ENCODE assay signal across 1 cellular context in genomic region chr15:45586990-45587860, GRCh38.
TF ChIP-seq lines count a peak whose summit lies in the region.

A gene with protein sequence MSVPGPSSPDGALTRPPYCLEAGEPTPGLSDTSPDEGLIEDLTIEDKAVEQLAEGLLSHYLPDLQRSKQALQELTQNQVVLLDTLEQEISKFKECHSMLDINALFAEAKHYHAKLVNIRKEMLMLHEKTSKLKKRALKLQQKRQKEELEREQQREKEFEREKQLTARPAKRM (plus strand): TSS chr15:45587379. CDS start chr15:45587444, 65 bp downstream.

TF ChIP-seq in HepG2, 621 proteins besides CTCF, POLR2A, EP300 and RAD21 (continued from another document and continues in another):
- TF ChIP-seq PAWR (CRISPR knock-in tag; IDR thresholded peaks at IDR 0.05; ENCODE audit: borderline replicate concordance), result no peak
- TF ChIP-seq ZNF12 (CRISPR knock-in tag; IDR thresholded peaks at IDR 0.05), result peak; percentile 58; the same call in 1 of the 2 replicates
- no peak for TF ChIP-seq ZNF432 (CRISPR knock-in tag; IDR thresholded peaks at IDR 0.05; ENCODE audit: borderline replicate concordance)
- TF ChIP-seq ZNF550 (CRISPR knock-in tag; IDR thresholded peaks at IDR 0.05; ENCODE audit: borderline replicate concordance), result peak; percentile 93; the same call in 1 of the 2 replicates
- TF ChIP-seq HNF1A (IDR thresholded peaks at IDR 0.05; ENCODE audit: low read depth), result peak; percentile 24; the same call in 1 of the 2 replicates
- TF ChIP-seq HNF1A (CRISPR knock-in tag; IDR thresholded peaks at IDR 0.05; ENCODE audit: borderline replicate concordance), result peak; percentile 87
- no peak for TF ChIP-seq NFRKB (IDR thresholded peaks at IDR 0.05)
- 0 out of 2 replicates have a peak, but pooled peaks have one; percentile 63 for TF ChIP-seq ERF (CRISPR knock-in tag; IDR thresholded peaks at IDR 0.05)
- TF ChIP-seq ZFP37 (CRISPR knock-in tag; IDR thresholded peaks at IDR 0.05; ENCODE audit: borderline replicate concordance), result peak; percentile 54; the same call in 1 of the 2 replicates
- TF ChIP-seq LCORL (IDR thresholded peaks at IDR 0.05), result no peak
- TF ChIP-seq LCORL (CRISPR knock-in tag; IDR thresholded peaks at IDR 0.05), result peak; percentile 90
- no peak for TF ChIP-seq ZNF780A (CRISPR knock-in tag; IDR thresholded peaks at IDR 0.05)
- peak; percentile 94 for TF ChIP-seq RNF2 (conservative IDR thresholded peaks at IDR 0.05; ENCODE audit: low read depth)
- TF ChIP-seq, protein P1, sequence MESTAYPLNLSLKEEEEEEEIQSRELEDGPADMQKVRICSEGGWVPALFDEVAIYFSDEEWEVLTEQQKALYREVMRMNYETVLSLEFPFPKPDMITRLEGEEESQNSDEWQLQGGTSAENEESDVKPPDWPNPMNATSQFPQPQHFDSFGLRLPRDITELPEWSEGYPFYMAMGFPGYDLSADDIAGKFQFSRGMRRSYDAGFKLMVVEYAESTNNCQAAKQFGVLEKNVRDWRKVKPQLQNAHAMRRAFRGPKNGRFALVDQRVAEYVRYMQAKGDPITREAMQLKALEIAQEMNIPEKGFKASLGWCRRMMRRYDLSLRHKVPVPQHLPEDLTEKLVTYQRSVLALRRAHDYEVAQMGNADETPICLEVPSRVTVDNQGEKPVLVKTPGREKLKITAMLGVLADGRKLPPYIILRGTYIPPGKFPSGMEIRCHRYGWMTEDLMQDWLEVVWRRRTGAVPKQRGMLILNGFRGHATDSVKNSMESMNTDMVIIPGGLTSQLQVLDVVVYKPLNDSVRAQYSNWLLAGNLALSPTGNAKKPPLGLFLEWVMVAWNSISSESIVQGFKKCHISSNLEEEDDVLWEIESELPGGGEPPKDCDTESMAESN (CRISPR knock-in tag; conservative IDR thresholded peaks at IDR 0.05), result peak; percentile 96
- TF ChIP-seq ZFP62 (CRISPR knock-in tag; IDR thresholded peaks at IDR 0.05), result no peak
- no peak for TF ChIP-seq GPN1 (CRISPR knock-in tag; IDR thresholded peaks at IDR 0.05; ENCODE audit: borderline replicate concordance)
- peak; percentile 93 for TF ChIP-seq ZFX (CRISPR knock-in tag; IDR thresholded peaks at IDR 0.05; ENCODE audit: low read depth)
- TF ChIP-seq U2AF1 (optimal IDR thresholded peaks at IDR 0.05; ENCODE audit: low read depth, low read length), result peak; percentile 38
- TF ChIP-seq HOXA5 (CRISPR knock-in tag; IDR thresholded peaks at IDR 0.05), result peak; percentile 86
- TF ChIP-seq CHD4 (IDR thresholded peaks at IDR 0.05; ENCODE audit: borderline replicate concordance, low read length), result no peak
- TF ChIP-seq MXI1 (IDR thresholded peaks at IDR 0.05; ENCODE audit: borderline replicate concordance, low read depth, low read length), result peak; percentile 64; the same call in 1 of the 3 replicates
- peak; percentile 93; the same call in 1 of the 2 replicates for TF ChIP-seq ZNF782 (CRISPR knock-in tag; IDR thresholded peaks at IDR 0.05; ENCODE audit: borderline replicate concordance)
- TF ChIP-seq, protein P2, sequence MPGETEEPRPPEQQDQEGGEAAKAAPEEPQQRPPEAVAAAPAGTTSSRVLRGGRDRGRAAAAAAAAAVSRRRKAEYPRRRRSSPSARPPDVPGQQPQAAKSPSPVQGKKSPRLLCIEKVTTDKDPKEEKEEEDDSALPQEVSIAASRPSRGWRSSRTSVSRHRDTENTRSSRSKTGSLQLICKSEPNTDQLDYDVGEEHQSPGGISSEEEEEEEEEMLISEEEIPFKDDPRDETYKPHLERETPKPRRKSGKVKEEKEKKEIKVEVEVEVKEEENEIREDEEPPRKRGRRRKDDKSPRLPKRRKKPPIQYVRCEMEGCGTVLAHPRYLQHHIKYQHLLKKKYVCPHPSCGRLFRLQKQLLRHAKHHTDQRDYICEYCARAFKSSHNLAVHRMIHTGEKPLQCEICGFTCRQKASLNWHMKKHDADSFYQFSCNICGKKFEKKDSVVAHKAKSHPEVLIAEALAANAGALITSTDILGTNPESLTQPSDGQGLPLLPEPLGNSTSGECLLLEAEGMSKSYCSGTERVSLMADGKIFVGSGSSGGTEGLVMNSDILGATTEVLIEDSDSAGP (CRISPR knock-in tag; IDR thresholded peaks at IDR 0.05; ENCODE audit: borderline replicate concordance), result peak; percentile 94
- peak; percentile 96 for TF ChIP-seq ZNF501 (CRISPR knock-in tag; IDR thresholded peaks at IDR 0.05)
- TF ChIP-seq ZNF33B (CRISPR knock-in tag; IDR thresholded peaks at IDR 0.05), result peak; percentile 78; the same call in 1 of the 2 replicates
- TF ChIP-seq PITX1 (CRISPR knock-in tag; IDR thresholded peaks at IDR 0.05), result no peak; the same call in 1 of the 2 replicates
- TF ChIP-seq MTERF4 (CRISPR knock-in tag; IDR thresholded peaks at IDR 0.05), result peak; percentile 98
- TF ChIP-seq PHF5A (CRISPR knock-in tag; IDR thresholded peaks at IDR 0.05; ENCODE audit: low read depth, unreplicated experiment), result no peak
- no peak for TF ChIP-seq ZNF207 (IDR thresholded peaks at IDR 0.05; ENCODE audit: borderline replicate concordance)
- TF ChIP-seq, protein P3, sequence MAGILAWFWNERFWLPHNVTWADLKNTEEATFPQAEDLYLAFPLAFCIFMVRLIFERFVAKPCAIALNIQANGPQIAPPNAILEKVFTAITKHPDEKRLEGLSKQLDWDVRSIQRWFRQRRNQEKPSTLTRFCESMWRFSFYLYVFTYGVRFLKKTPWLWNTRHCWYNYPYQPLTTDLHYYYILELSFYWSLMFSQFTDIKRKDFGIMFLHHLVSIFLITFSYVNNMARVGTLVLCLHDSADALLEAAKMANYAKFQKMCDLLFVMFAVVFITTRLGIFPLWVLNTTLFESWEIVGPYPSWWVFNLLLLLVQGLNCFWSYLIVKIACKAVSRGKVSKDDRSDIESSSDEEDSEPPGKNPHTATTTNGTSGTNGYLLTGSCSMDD (CRISPR knock-in tag; IDR thresholded peaks at IDR 0.05), result no peak
- peak; percentile 86; the same call in 1 of the 2 replicates for TF ChIP-seq ZNF761 (CRISPR knock-in tag; conservative IDR thresholded peaks at IDR 0.05)
- no peak for TF ChIP-seq ZNF674 (CRISPR knock-in tag; IDR thresholded peaks at IDR 0.05; ENCODE audit: low read depth)
- TF ChIP-seq UBTF (CRISPR knock-in tag; IDR thresholded peaks at IDR 0.05), result peak; percentile 100
- TF ChIP-seq NFYC (CRISPR knock-in tag; IDR thresholded peaks at IDR 0.05), result peak; percentile 77
- TF ChIP-seq PHB2 (IDR thresholded peaks at IDR 0.05; ENCODE audit: partially characterized antibody), result no peak
- TF ChIP-seq KLF12 (CRISPR knock-in tag; IDR thresholded peaks at IDR 0.05; ENCODE audit: borderline replicate concordance), result peak; percentile 80
- no peak for TF ChIP-seq SCMH1 (CRISPR knock-in tag; IDR thresholded peaks at IDR 0.05; ENCODE audit: borderline replicate concordance)
- TF ChIP-seq ZNF44 (CRISPR knock-in tag; IDR thresholded peaks at IDR 0.05), result no peak
- TF ChIP-seq, protein P4, sequence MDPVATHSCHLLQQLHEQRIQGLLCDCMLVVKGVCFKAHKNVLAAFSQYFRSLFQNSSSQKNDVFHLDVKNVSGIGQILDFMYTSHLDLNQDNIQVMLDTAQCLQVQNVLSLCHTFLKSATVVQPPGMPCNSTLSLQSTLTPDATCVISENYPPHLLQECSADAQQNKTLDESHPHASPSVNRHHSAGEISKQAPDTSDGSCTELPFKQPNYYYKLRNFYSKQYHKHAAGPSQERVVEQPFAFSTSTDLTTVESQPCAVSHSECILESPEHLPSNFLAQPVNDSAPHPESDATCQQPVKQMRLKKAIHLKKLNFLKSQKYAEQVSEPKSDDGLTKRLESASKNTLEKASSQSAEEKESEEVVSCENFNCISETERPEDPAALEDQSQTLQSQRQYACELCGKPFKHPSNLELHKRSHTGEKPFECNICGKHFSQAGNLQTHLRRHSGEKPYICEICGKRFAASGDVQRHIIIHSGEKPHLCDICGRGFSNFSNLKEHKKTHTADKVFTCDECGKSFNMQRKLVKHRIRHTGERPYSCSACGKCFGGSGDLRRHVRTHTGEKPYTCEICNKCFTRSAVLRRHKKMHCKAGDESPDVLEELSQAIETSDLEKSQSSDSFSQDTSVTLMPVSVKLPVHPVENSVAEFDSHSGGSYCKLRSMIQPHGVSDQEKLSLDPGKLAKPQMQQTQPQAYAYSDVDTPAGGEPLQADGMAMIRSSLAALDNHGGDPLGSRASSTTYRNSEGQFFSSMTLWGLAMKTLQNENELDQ (CRISPR knock-in tag; IDR thresholded peaks at IDR 0.05; ENCODE audit: borderline replicate concordance), result no peak
- TF ChIP-seq NFE2 (CRISPR knock-in tag; IDR thresholded peaks at IDR 0.05), result no peak
- no peak for TF ChIP-seq ZNF468 (CRISPR knock-in tag; IDR thresholded peaks at IDR 0.05)
- TF ChIP-seq ZMYM3 (CRISPR knock-in tag; IDR thresholded peaks at IDR 0.05), result peak; percentile 49
- 0 out of 2 replicates have a peak, but pooled peaks have one; percentile 39 for TF ChIP-seq ZMYM2 (CRISPR knock-in tag; IDR thresholded peaks at IDR 0.05)
- peak; percentile 85 for TF ChIP-seq GABPA (IDR thresholded peaks at IDR 0.05; ENCODE audit: low read depth, low read length)
- peak; percentile 99 for TF ChIP-seq GABPA (CRISPR knock-in tag; IDR thresholded peaks at IDR 0.05; ENCODE audit: low read depth)
- peak; percentile 93 for TF ChIP-seq ZNF563 (CRISPR knock-in tag; IDR thresholded peaks at IDR 0.05)
- TF ChIP-seq AKAP8 (CRISPR knock-in tag; IDR thresholded peaks at IDR 0.05), result 0 out of 2 replicates have a peak, but pooled peaks have one; percentile 58
- peak; percentile 99 for TF ChIP-seq TFE3 (CRISPR knock-in tag; IDR thresholded peaks at IDR 0.05)
- 0 out of 2 replicates have a peak, but pooled peaks have one; percentile 32 for TF ChIP-seq KLF6 (CRISPR knock-in tag; IDR thresholded peaks at IDR 0.05)
- TF ChIP-seq PRPF4 (IDR thresholded peaks at IDR 0.05; ENCODE audit: low read depth, low read length, poor library complexity, severe bottlenecking), result no peak
- TF ChIP-seq STAT5B (CRISPR knock-in tag; IDR thresholded peaks at IDR 0.05), result no peak
